ENCODE assay signal across 1 cellular context in genomic region chr11:75023446-75024067, GRCh38.
TF ChIP-seq lines count a peak whose summit lies in the region.

No MANE protein-coding gene starts in this region.

TF ChIP-seq in SK-N-SH treated with all-trans-retinoic acid at 6 μM for 48 hours, 23 proteins besides CTCF, POLR2A, EP300 and RAD21 (continued from another document):
- TF ChIP-seq TSHZ2 (CRISPR knock-in tag; IDR thresholded peaks at IDR 0.05) = no peak
- no peak for TF ChIP-seq ZC3H10 (CRISPR knock-in tag; IDR thresholded peaks at IDR 0.05)
- no peak for TF ChIP-seq CSDC2 (CRISPR knock-in tag; IDR thresholded peaks at IDR 0.05)
- no peak for TF ChIP-seq ZNF8 (CRISPR knock-in tag; IDR thresholded peaks at IDR 0.05)
- TF ChIP-seq BACH2 (CRISPR knock-in tag; IDR thresholded peaks at IDR 0.05; ENCODE audit: borderline replicate concordance) = no peak
- TF ChIP-seq PPARA (CRISPR knock-in tag; IDR thresholded peaks at IDR 0.05; ENCODE audit: borderline replicate concordance) = no peak
- TF ChIP-seq, protein P1, sequence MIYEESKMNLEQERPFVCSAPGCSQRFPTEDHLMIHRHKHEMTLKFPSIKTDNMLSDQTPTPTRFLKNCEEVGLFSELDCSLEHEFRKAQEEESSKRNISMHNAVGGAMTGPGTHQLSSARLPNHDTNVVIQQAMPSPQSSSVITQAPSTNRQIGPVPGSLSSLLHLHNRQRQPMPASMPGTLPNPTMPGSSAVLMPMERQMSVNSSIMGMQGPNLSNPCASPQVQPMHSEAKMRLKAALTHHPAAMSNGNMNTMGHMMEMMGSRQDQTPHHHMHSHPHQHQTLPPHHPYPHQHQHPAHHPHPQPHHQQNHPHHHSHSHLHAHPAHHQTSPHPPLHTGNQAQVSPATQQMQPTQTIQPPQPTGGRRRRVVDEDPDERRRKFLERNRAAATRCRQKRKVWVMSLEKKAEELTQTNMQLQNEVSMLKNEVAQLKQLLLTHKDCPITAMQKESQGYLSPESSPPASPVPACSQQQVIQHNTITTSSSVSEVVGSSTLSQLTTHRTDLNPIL (CRISPR knock-in tag; IDR thresholded peaks at IDR 0.05; ENCODE audit: low read depth) = no peak
- no peak for TF ChIP-seq OSR1 (CRISPR knock-in tag; IDR thresholded peaks at IDR 0.05)
- no peak for TF ChIP-seq SNAI2 (CRISPR knock-in tag; IDR thresholded peaks at IDR 0.05)
- TF ChIP-seq ZNF70 (CRISPR knock-in tag; IDR thresholded peaks at IDR 0.05) = no peak
- no peak for TF ChIP-seq RARB (CRISPR knock-in tag; IDR thresholded peaks at IDR 0.05)
- no peak for TF ChIP-seq ZFP30 (CRISPR knock-in tag; IDR thresholded peaks at IDR 0.05)
TF ChIP-seq in SK-N-SH treated with all-trans-retinoic acid at 6 μM for 48 hours: peak in this region for 0.
